Comparison of ENCODE assay signal across 9 cellular contexts in the genomic region with DNA sequence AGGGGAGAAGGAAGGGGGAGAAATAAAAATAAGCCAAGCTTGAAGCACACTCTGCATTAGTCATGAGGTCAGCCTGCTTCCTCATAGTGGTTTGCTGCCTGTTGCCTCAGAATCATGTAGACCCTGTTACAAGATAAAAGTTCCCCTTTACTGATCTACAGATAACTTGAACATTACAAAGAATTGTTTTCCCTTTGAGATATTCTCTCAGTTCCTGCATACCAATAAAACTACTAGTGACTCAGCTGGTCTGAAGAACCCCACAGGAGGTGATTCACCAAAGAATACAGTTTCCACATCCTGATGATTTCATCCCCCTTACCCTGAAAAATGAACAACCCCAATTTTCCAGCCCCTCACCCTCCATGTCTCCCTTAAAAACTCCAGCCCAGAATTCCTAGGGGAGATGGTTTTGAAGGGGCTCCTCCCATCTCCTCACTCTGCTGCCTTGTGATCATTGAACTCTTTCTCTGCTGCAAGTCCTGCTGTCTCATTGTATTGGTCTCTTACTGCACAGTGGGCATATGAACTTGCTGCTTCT. TPM values are rescaled to one million over a fixed set of nuclear protein-coding genes. Genes with fewer than 3 reads are reported as not detected.
DNase-seq lines count a peak whose midpoint lies in the region; ATAC-seq lines count a peak whose summit lies in the region.
"Had no signal": no experiment of that assay in that cellular context is flagged by ENCODE, and none has a peak within 500 bp of the region (broad histone marks: within the 10 kb centered on the region; RNA-seq: fewer than 3 reads in every experiment).

No MANE protein-coding gene starts in this region.

- DNase-seq in Caki2 (ENCODE audit: low read depth) (peak; percentile 75), KG1 (lab: John Stamatoyannopoulos, UW) (peak; percentile 81), medulla oblongata (ENCODE audit: extremely low spot score) (peak; percentile 65), amygdala (lab: John Stamatoyannopoulos, UW) (no peak), NCI-H187 (lab: John Stamatoyannopoulos, UW) (no peak)
- DNase-seq in activated T-helper 1 cell treated with anti-CD3 and anti-CD28 coated beads, Interleukin-12 subunit alpha, Interleukin-12 subunit beta, Interleukin-2, Interleukin-4 antibody, amounts not matched to agents 30 ng/mL and 10 ng/mL and 1 ng/mL, durations not matched to agents 14 hours and 24 hours and 36 hours (ENCODE audit: low spot score), result no peak
- DNase-seq: activated CD4-positive, alpha-beta T cell treated with anti-CD3 and anti-CD28 coated beads, Interleukin-2, amount 50 U/mL, for 4 hours had no signal

- H3K4me1 Mint-ChIP-seq in activated T-helper 1 cell treated with anti-CD3 and anti-CD28 coated beads, Interleukin-12 subunit alpha, Interleukin-12 subunit beta, Interleukin-2, Interleukin-4 antibody, amounts not matched to agents 30 ng/mL and 10 ng/mL and 1 ng/mL, durations not matched to agents 14 hours and 24 hours and 36 hours (ENCODE audit: low read depth), result peaks cover 16% of the 10 kb centered on the region

- H3K27me3 Mint-ChIP-seq in activated T-helper 1 cell treated with anti-CD3 and anti-CD28 coated beads, Interleukin-12 subunit alpha, Interleukin-12 subunit beta, Interleukin-2, Interleukin-4 antibody, amounts not matched to agents 30 ng/mL and 10 ng/mL and 1 ng/mL, durations not matched to agents 14 hours and 24 hours and 36 hours (ENCODE audit: insufficient read depth), result no peaks in the 10 kb centered on the region

- peaks cover 10% of the 10 kb centered on the region for H3K9me3 Mint-ChIP-seq in activated T-helper 1 cell treated with anti-CD3 and anti-CD28 coated beads, Interleukin-12 subunit alpha, Interleukin-12 subunit beta, Interleukin-2, Interleukin-4 antibody, amounts not matched to agents 30 ng/mL and 10 ng/mL and 1 ng/mL, durations not matched to agents 14 hours and 24 hours and 36 hours

- no peak overlapping the region for H3K4me3 Mint-ChIP-seq in activated T-helper 1 cell treated with anti-CD3 and anti-CD28 coated beads, Interleukin-12 subunit alpha, Interleukin-12 subunit beta, Interleukin-2, Interleukin-4 antibody, amounts not matched to agents 30 ng/mL and 10 ng/mL and 1 ng/mL, durations not matched to agents 14 hours and 24 hours and 36 hours

- in situ Hi-C loops in Caki2 (cut with HindIII; ENCODE audit: low pct_unique_long_range_greater_than_20kb, low sequenced_read_pairs), result no loop called here

- ATAC-seq in GM21529 (IDR thresholded peaks at IDR 0.05; ENCODE audit: unreplicated experiment) (no peak), HG03108 (IDR thresholded peaks at IDR 0.05; ENCODE audit: unreplicated experiment) (no peak)

- intact Hi-C loops in activated T-helper 1 cell treated with anti-CD3 and anti-CD28 coated beads, Interleukin-12 subunit alpha, Interleukin-12 subunit beta, Interleukin-2, Interleukin-4 antibody, amounts not matched to agents 30 ng/mL and 10 ng/mL and 1 ng/mL, durations not matched to agents 14 hours and 24 hours and 36 hours (cut with micrococcal nuclease), result loop anchor here (1.0 to 5.0 kb wide), 2 partner anchors 11 to 104 kb away; no protein-coding TSS in a partner anchor

- peak overlapping the region; percentile 61 for H3K27ac Mint-ChIP-seq in activated T-helper 1 cell treated with anti-CD3 and anti-CD28 coated beads, Interleukin-12 subunit alpha, Interleukin-12 subunit beta, Interleukin-2, Interleukin-4 antibody, amounts not matched to agents 30 ng/mL and 10 ng/mL and 1 ng/mL, durations not matched to agents 14 hours and 24 hours and 36 hours

- peaks cover 5% of the 10 kb centered on the region for H3K36me3 Mint-ChIP-seq in activated T-helper 1 cell treated with anti-CD3 and anti-CD28 coated beads, Interleukin-12 subunit alpha, Interleukin-12 subunit beta, Interleukin-2, Interleukin-4 antibody, amounts not matched to agents 30 ng/mL and 10 ng/mL and 1 ng/mL, durations not matched to agents 14 hours and 24 hours and 36 hours (ENCODE audit: low read depth)

RNA-seq across cellular contexts. Expression of a gene that starts 31.5 kb away (rescaled TPM):
- total RNA-seq in Caki2 (2014; rRNA removed; shearing (Covaris generic); ENCODE audit: low replicate concordance), result 18.1 and 18.4 TPM in 2 replicates
- 1.2 and 1.7 TPM in 2 replicates for total RNA-seq in activated T-helper 1 cell treated with anti-CD3 and anti-CD28 coated beads, Interleukin-12 subunit alpha, Interleukin-12 subunit beta, Interleukin-2, Interleukin-4 antibody, amounts not matched to agents 30 ng/mL and 10 ng/mL and 1 ng/mL, durations not matched to agents 14 hours and 24 hours and 36 hours

Comparison
In these comparisons a context has a peak if more than half of its experiments do, and no peak if none do; other contexts are left out.
1. DNase-seq: peak in Caki2 (single experiment), KG1 (single experiment) and medulla oblongata (single experiment); none in activated T-helper 1 cell treated with anti-CD3 and anti-CD28 coated beads, Interleukin-12 subunit alpha, Interleukin-12 subunit beta, Interleukin-2, Interleukin-4 antibody, amounts not matched to agents 30 ng/mL and 10 ng/mL and 1 ng/mL, durations not matched to agents 14 hours and 24 hours and 36 hours (single experiment), amygdala (0 of 56) and NCI-H187 (0 of 2).